ENCODE assay signal across 22 cellular contexts in the genomic region with DNA sequence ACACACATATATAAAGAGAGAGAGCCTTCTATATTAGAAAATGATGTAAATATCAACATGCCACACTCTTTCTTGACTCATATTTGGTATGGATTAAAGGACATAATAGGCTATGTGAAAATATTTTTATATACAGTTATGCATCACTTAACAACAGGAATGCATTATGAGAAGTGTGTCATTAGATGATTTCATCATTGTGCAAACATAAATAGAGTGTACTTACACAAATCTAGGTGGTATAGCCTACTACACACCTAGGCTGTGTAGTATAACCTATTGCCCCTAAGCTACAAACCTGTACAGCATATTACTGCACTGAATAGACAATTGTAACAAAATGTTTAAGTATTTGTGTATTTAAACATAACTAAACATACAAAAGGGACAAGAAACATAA.
"Had no signal": no experiment of that assay in that cellular context is flagged by ENCODE, and none has a peak within 500 bp of the region (broad histone marks: within the 10 kb centered on the region; RNA-seq: fewer than 3 reads in every experiment).

No MANE protein-coding gene starts in this region.

- H3K9me3 ChIP-seq: SJSA1 had no signal

- DNase-seq: IMR-90, Kasumi-1, NCI-H1092 treated with DMSO at 0.1 percent for 48 hours, NCI-H1436, NCI-H187, NCI-H2029, NCI-H2081 treated with DMSO at 0.1 percent for 48 hours, NCI-H2171, NCI-H226, NCI-H446, NCI-H510A, NCI-H524 treated with DMSO at 0.1 percent for 48 hours, NCI-H69, NCI-H774, Right ventricle myocardium superior, SIG-M5, T-helper 1 cell had no signal

- H3K36me3 ChIP-seq: SJSA1 had no signal

- H3K4me1 ChIP-seq: SJSA1 had no signal

- H3K27me3 ChIP-seq: SJSA1 had no signal

- H3K27ac ChIP-seq: KMS-11, SJSA1, SK-N-MC had no signal

- ATAC-seq: HepG2, Panc1 had no signal

- H3K4me3 ChIP-seq: SJSA1, SK-N-MC had no signal

- H3K9ac ChIP-seq: KMS-11 had no signal

- H3K4me2 ChIP-seq: KMS-11 had no signal
